In the genomic region with DNA sequence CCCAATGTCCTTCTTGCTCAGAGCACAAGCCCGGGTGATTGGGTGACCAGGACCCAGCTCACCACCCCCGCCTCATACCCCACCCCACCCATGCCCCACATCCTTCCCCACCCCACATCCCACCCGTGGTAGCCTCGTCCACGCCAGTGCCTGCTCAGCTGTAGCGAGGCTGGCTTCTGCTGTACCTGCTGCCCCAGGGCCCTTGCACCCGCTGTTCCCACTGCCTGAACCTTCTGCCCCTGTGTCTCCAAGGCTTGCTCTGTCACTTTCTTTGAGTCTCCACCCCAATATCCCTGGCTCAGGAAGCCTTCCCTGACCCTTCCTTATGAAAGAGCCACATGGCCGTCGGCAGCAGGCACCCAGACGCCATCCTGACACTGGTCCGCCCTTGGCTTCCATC, we compare ENCODE assay signal across 28 cellular contexts. TPM values are rescaled to one million over a fixed set of nuclear protein-coding genes. Genes with fewer than 3 reads are reported as not detected.
A peak's percentile ranks its signal among the peaks of the same experiment; 100 is the strongest.
DNase-seq lines count a peak whose midpoint lies in the region; ATAC-seq and TF ChIP-seq lines count a peak whose summit lies in the region.
"Had no signal": no experiment of that assay in that cellular context is flagged by ENCODE, and none has a peak within 500 bp of the region (broad histone marks: within the 10 kb centered on the region; RNA-seq: fewer than 3 reads in every experiment).

No MANE protein-coding gene starts in this region.

- no peak overlapping the region for H3K27ac Mint-ChIP-seq in CD4-positive, alpha-beta T cell
- no peak overlapping the region for H3K27ac Mint-ChIP-seq in T-helper 17 cell
- H3K27ac Mint-ChIP-seq in mesothelial cell of epicardium: no peak overlapping the region
- H3K27ac Mint-ChIP-seq in neural progenitor cell: no peak overlapping the region
- H3K27ac Mint-ChIP-seq: CD8-positive, alpha-beta T cell had no signal

- H3K9me3 Mint-ChIP-seq in CD4-positive, alpha-beta T cell: no peaks in the 10 kb centered on the region
- no peaks in the 10 kb centered on the region for H3K9me3 Mint-ChIP-seq in mesothelial cell of epicardium
- no peaks in the 10 kb centered on the region for H3K9me3 Mint-ChIP-seq in neural progenitor cell
- H3K9me3 Mint-ChIP-seq: CD8-positive, alpha-beta T cell had no signal

- no peak for TF ChIP-seq CTCF in CD4-positive, alpha-beta T cell (IDR thresholded peaks at IDR 0.05)
- no peak for TF ChIP-seq CTCF in mesothelial cell of epicardium (IDR thresholded peaks at IDR 0.05; ENCODE audit: unreplicated experiment)
- TF ChIP-seq CTCF in neural progenitor cell (IDR thresholded peaks at IDR 0.05): no peak

- H3K36me3 Mint-ChIP-seq in CD4-positive, alpha-beta T cell (ENCODE audit: low read depth): no peaks in the 10 kb centered on the region
- no peaks in the 10 kb centered on the region for H3K36me3 Mint-ChIP-seq in T-helper 17 cell (ENCODE audit: low read depth)
- H3K36me3 Mint-ChIP-seq in mesothelial cell of epicardium: no peaks in the 10 kb centered on the region
- no peaks in the 10 kb centered on the region for H3K36me3 Mint-ChIP-seq in neural progenitor cell
- H3K36me3 Mint-ChIP-seq: CD8-positive, alpha-beta T cell had no signal

- H3F3A ChIP-seq in neural progenitor cell (ENCODE audit: low read depth): peaks cover 36% of the 10 kb centered on the region

- H4K20me1 ChIP-seq in neural progenitor cell (ENCODE audit: low read depth): peaks cover 18% of the 10 kb centered on the region

- intact Hi-C loops in CD4-positive, alpha-beta T cell (cut with DNase I, micrococcal nuclease): no loop called here

- H2AFZ ChIP-seq in neural progenitor cell (replicated peaks): no peak overlapping the region
- H2AFZ ChIP-seq: GM23248, PC-9 had no signal

- no peaks in the 10 kb centered on the region for H3K9me3 ChIP-seq in CD4-positive, alpha-beta T cell (ENCODE audit: control insufficient read depth, low read length)
- H3K9me3 ChIP-seq in T-helper 17 cell (ENCODE audit: control insufficient read depth, low read length, poor library complexity, severe bottlenecking): no peaks in the 10 kb centered on the region
- H3K9me3 ChIP-seq in neural progenitor cell (ENCODE audit: low read depth): no peaks in the 10 kb centered on the region
- H3K9me3 ChIP-seq: A549; BLaER1 treated with 17β-estradiol and CSF1 and Interleukin-3, amounts not matched to agents 10 nM and 100 nM; HAP-1; MG63; SJSA1 had no signal

- H3K36me3 ChIP-seq in neural progenitor cell: no peaks in the 10 kb centered on the region
- H3K36me3 ChIP-seq: BLaER1 treated with 17β-estradiol and CSF1 and Interleukin-3, amounts not matched to agents 10 nM and 100 nM; MG63 had no signal

- POLR2A ChIA-PET in CD4-positive, alpha-beta T cell (lab: Charles Lee): no interaction called here

- peak overlapping the region; percentile 80 for H3K4me3 Mint-ChIP-seq in CD4-positive, alpha-beta T cell
- peak overlapping the region; percentile 31 for H3K4me3 Mint-ChIP-seq in T-helper 17 cell
- peak overlapping the region; percentile 46 for H3K4me3 Mint-ChIP-seq in mesothelial cell of epicardium
- peak overlapping the region; percentile 22 for H3K4me3 Mint-ChIP-seq in neural progenitor cell

- H3K4me1 Mint-ChIP-seq in CD4-positive, alpha-beta T cell (ENCODE audit: low read depth): peaks cover 9% of the 10 kb centered on the region
- H3K4me1 Mint-ChIP-seq in T-helper 17 cell (peaks cover 23% of the 10 kb centered on the region), mesothelial cell of epicardium (peaks cover 14% of the 10 kb centered on the region), neural progenitor cell (peaks cover 12% of the 10 kb centered on the region)

- no peak overlapping the region for H3K4me3 ChIP-seq in neural progenitor cell
- H3K4me3 ChIP-seq: A549; BLaER1 treated with 17β-estradiol and CSF1 and Interleukin-3, amounts not matched to agents 10 nM and 100 nM; GM23248; HAP-1; MG63; PC-9; SJSA1 had no signal

- peaks cover 3% of the 10 kb centered on the region for H3K79me2 ChIP-seq in neural progenitor cell (ENCODE audit: low read depth)

- no peak overlapping the region for H3K27ac ChIP-seq in CD4-positive, alpha-beta T cell (ENCODE audit: low read depth, low read length)
- no peak overlapping the region for H3K27ac ChIP-seq in neural progenitor cell
- H3K27ac ChIP-seq: A549; BLaER1 treated with 17β-estradiol and CSF1 and Interleukin-3, amounts not matched to agents 10 nM and 100 nM; GM23248; PC-9; SJSA1 had no signal

- DNase-seq in CD4-positive, alpha-beta T cell: no peak
- DNase-seq in T-helper 17 cell (no peak), mesothelial cell of epicardium (ENCODE audit: low spot score in 2 of 2, unreplicated experiment in 2 of 2) (no peak), neural progenitor cell (ENCODE audit: low spot score) (no peak), T1000 (lab: John Stamatoyannopoulos, UW) (no peak), NCI-H2029 treated with DMSO at 0.1 percent for 48 hours (lab: John Stamatoyannopoulos, UW) (no peak), nucleus accumbens (lab: John Stamatoyannopoulos, UW) (no peak), A172 (ENCODE audit: low spot score) (no peak)
- DNase-seq: AML-193; DMS79 treated with DMSO at 0.1 percent for 48 hours; IMR-90; KG1; MG63; NCI-H1105 treated with DMSO at 0.1 percent for 48 hours; NCI-H146; NCI-H1930; NCI-H446 treated with DMSO at 0.1 percent for 48 hours; NCI-H526; NCI-H82; NK-92 treated with Interleukin-12 subunit alpha and Interleukin-12 subunit beta, amount 100 ng/mL, for 24 hours; RPMI8226 had no signal

- no peaks in the 10 kb centered on the region for H3K27me3 ChIP-seq in CD4-positive, alpha-beta T cell (ENCODE audit: control insufficient read depth, insufficient read depth, low read length)
- peaks cover 45% of the 10 kb centered on the region for H3K27me3 ChIP-seq in neural progenitor cell
- H3K27me3 ChIP-seq: MG63, SJSA1 had no signal

- H3K27me3 Mint-ChIP-seq in CD4-positive, alpha-beta T cell: no peaks in the 10 kb centered on the region
- peaks cover 8% of the 10 kb centered on the region for H3K27me3 Mint-ChIP-seq in T-helper 17 cell
- H3K27me3 Mint-ChIP-seq in mesothelial cell of epicardium (ENCODE audit: low read depth): peaks cover 2% of the 10 kb centered on the region
- peaks cover 16% of the 10 kb centered on the region for H3K27me3 Mint-ChIP-seq in neural progenitor cell (ENCODE audit: insufficient read depth, low read depth)

- no peak overlapping the region for H3K9ac ChIP-seq in neural progenitor cell
- H3K9ac ChIP-seq: GM23248 had no signal

- CTCF ChIA-PET in CD4-positive, alpha-beta T cell (lab: Charles Lee): no interaction called here

- H3K4me2 ChIP-seq in neural progenitor cell: no peak overlapping the region
- H3K4me2 ChIP-seq: A549, PC-9 had no signal

- H3K4me1 ChIP-seq in neural progenitor cell: peaks cover 21% of the 10 kb centered on the region

- ATAC-seq in CD4-positive, alpha-beta T cell (ENCODE audit: poor library complexity): no peak
- ATAC-seq in T-helper 17 cell: no peak
- ATAC-seq: A549; CD8-positive, alpha-beta T cell had no signal

RNA-seq across cellular contexts. Expression of a gene that starts 3.1 kb away (rescaled TPM):
- 1 to 10 TPM; 2.1 to 2.7 TPM for total RNA-seq in CD4-positive, alpha-beta T cell
- total RNA-seq in T-helper 17 cell (1 to 10 TPM; 5.8 to 5.9 TPM), mesothelial cell of epicardium (18.4 to 20.0 TPM (median 19.1 TPM) in 3 replicates), neural progenitor cell (ENCODE audit: low replicate concordance) (4.5 and 9.1 TPM in 2 replicates)
- total RNA-seq in A172 (2014; rRNA removed; shearing (Covaris generic)): 34.2 and 41.6 TPM in 2 replicates

RNA-seq across cellular contexts. Expression of a gene that starts 20.5 kb away (rescaled TPM):
- 1 to 10 TPM; 6.5 to 7.9 TPM for total RNA-seq in CD4-positive, alpha-beta T cell
- total RNA-seq in T-helper 17 cell (10 to 100 TPM; 17.9 to 21.8 TPM), mesothelial cell of epicardium (34.2 to 35.3 TPM (median 34.5 TPM) in 3 replicates), neural progenitor cell (ENCODE audit: low replicate concordance) (16.3 and 46.2 TPM in 2 replicates)
- total RNA-seq in A172 (2014; rRNA removed; shearing (Covaris generic)): 70.4 and 81.1 TPM in 2 replicates

Comparison
In these comparisons a context has a peak if more than half of its experiments do, and no peak if none do; other contexts are left out.
1. H3K4me3 Mint-ChIP-seq: peak in every context shown above with its lines; median percentile 80 in CD4-positive, alpha-beta T cell; 46 in mesothelial cell of epicardium; 31 in T-helper 17 cell; 22 in neural progenitor cell.